ENCODE assay signal across 19 cellular contexts in genomic region chr2:238341536-238341935, GRCh38. TPM values are rescaled to one million over a fixed set of nuclear protein-coding genes. Genes with fewer than 3 reads are reported as not detected.
A peak's percentile ranks its signal among the peaks of the same experiment; 100 is the strongest.
DNase-seq lines count a peak whose midpoint lies in the region; ATAC-seq, FAIRE-seq and TF ChIP-seq lines count a peak whose summit lies in the region.
"Had no signal": no experiment of that assay in that cellular context is flagged by ENCODE, and none has a peak within 500 bp of the region (broad histone marks: within the 10 kb centered on the region; RNA-seq: fewer than 3 reads in every experiment).

No MANE protein-coding gene starts in this region.

- ATAC-seq in heart right ventricle (no peak), GM19035 (IDR thresholded peaks at IDR 0.05; ENCODE audit: unreplicated experiment) (no peak)
- ATAC-seq: A549; CD8-positive, alpha-beta T cell had no signal

- no peak for FAIRE-seq in small intestine (lab: Jason Lieb, UNC)
- FAIRE-seq: A549, D721Med, G401.6, GM12891 had no signal

- no peak overlapping the region for H3K27ac ChIP-seq in right atrium auricular region
- no peak overlapping the region for H3K27ac ChIP-seq in heart right ventricle
- H3K27ac ChIP-seq in small intestine (ENCODE audit: low read depth in 1 of 2, low read length in 1 of 2) = no peak overlapping the region
- H3K27ac ChIP-seq in SK-N-SH (ENCODE audit: low read depth in 2 of 2, low read length in 1 of 2) = no peak overlapping the region
- H3K27ac ChIP-seq: 22Rv1; A549; BLaER1 treated with 17β-estradiol and CSF1 and Interleukin-3, amounts not matched to agents 10 nM and 100 nM; C4-2B had no signal

- intact Hi-C loops in heart right ventricle (cut with DNase I) = no loop called here

- no peaks in the 10 kb centered on the region for H3K9me3 ChIP-seq in right atrium auricular region
- H3K9me3 ChIP-seq in heart right ventricle = no peaks in the 10 kb centered on the region
- no peaks in the 10 kb centered on the region for H3K9me3 ChIP-seq in small intestine (ENCODE audit: control insufficient read depth, low read depth)
- no peaks in the 10 kb centered on the region for H3K9me3 ChIP-seq in SK-N-SH
- H3K9me3 ChIP-seq: A549; BLaER1 treated with 17β-estradiol and CSF1 and Interleukin-3, amounts not matched to agents 10 nM and 100 nM; Caco-2 had no signal

- H3F3A ChIP-seq in SK-N-SH (replicated peaks; ENCODE audit: insufficient read depth) = peaks cover 4% of the 10 kb centered on the region

- H3K4me3 ChIP-seq in right atrium auricular region (no peak overlapping the region), heart right ventricle (no peak overlapping the region), small intestine (ENCODE audit: low read depth in 1 of 2, low read length in 2 of 2) (no peak overlapping the region), SK-N-SH (ENCODE audit: low read depth in 2 of 2, low read length in 1 of 2) (no peak overlapping the region)
- H3K4me3 ChIP-seq: A549; BLaER1 treated with 17β-estradiol and CSF1 and Interleukin-3, amounts not matched to agents 10 nM and 100 nM had no signal

- CTCF ChIA-PET in SK-N-SH (lab: Yijun Ruan, JAX) = interaction anchor here (0.9 to 2.0 kb wide), 5 partner anchors 16 to 444 kb away, joined by 3 to 10 read pairs (median 5); no protein-coding TSS in a partner anchor

- POLR2A ChIA-PET in SK-N-SH (lab: Yijun Ruan, JAX) = no interaction called here

- no peak for TF ChIP-seq RAD21 in SK-N-SH (IDR thresholded peaks at IDR 0.05; ENCODE audit: low read length)

- H4K20me1 ChIP-seq in SK-N-SH (ENCODE audit: insufficient read depth) = no peaks in the 10 kb centered on the region

- 0 out of 2 replicates have a peak, but pooled peaks cover 5% of the 10 kb centered on the region for H3K79me2 ChIP-seq in SK-N-SH (ENCODE audit: insufficient read depth)

- DNase-seq in right atrium auricular region (ENCODE audit: low spot score) (peak; percentile 43), heart right ventricle (no peak), small intestine (peak; percentile 27), SK-N-SH (no peak)
- DNase-seq: AML-193; Caco-2; Calu3; CD4-positive, alpha-beta T cell; CD8-positive, alpha-beta T cell; DMS79 treated with DMSO at 0.1 percent for 48 hours; GF-D8 had no signal

- no peak overlapping the region for H3K4me2 ChIP-seq in SK-N-SH
- H3K4me2 ChIP-seq: A549; BLaER1 treated with 17β-estradiol and CSF1 and Interleukin-3, amounts not matched to agents 10 nM and 100 nM had no signal

- H3K9me2 ChIP-seq in SK-N-SH = no peaks in the 10 kb centered on the region

- WGBS in heart right ventricle, 2 donors = 95 to 96% methylated on average over 9 of the region's 9 CpGs
- WGBS in small intestine, 3 donors = 65 to 83% (median 81%) methylated on average over 9 of the region's 9 CpGs
- WGBS in SK-N-SH (ENCODE audit: low lambda C conversion rate) = 96% methylated on average over 8 of the region's 9 CpGs

- no peak overlapping the region for H3K9ac ChIP-seq in SK-N-SH
- H3K9ac ChIP-seq: BLaER1 treated with 17β-estradiol and CSF1 and Interleukin-3, amounts not matched to agents 10 nM and 100 nM had no signal

- no peaks in the 10 kb centered on the region for H3K4me1 ChIP-seq in right atrium auricular region
- H3K4me1 ChIP-seq in heart right ventricle = peaks cover 0 to 8% (median 0%) of the 10 kb centered on the region in 9 donors
- H3K4me1 ChIP-seq in small intestine (ENCODE audit: control insufficient read depth in 2 of 2, insufficient read depth in 1 of 2, low read depth in 1 of 2, low read length in 1 of 2) = no peaks in the 10 kb centered on the region
- peaks cover 0 to 4% of the 10 kb centered on the region in 2 experiments; a peak in 1 of 4 replicates for H3K4me1 ChIP-seq in SK-N-SH (ENCODE audit: control insufficient read depth in 1 of 2, insufficient read depth in 2 of 2, low read depth in 1 of 2, low read length in 1 of 2)
- H3K4me1 ChIP-seq: Caco-2 had no signal

- no peak for TF ChIP-seq EP300 in SK-N-SH (IDR thresholded peaks at IDR 0.05; ENCODE audit: borderline replicate concordance in 1 of 2, low read depth in 1 of 2, low read length in 1 of 2)

- H3K27me3 ChIP-seq in right atrium auricular region = no peaks in the 10 kb centered on the region
- no peaks in the 10 kb centered on the region for H3K27me3 ChIP-seq in heart right ventricle
- H3K27me3 ChIP-seq in small intestine (ENCODE audit: control insufficient read depth in 2 of 2, insufficient read depth in 2 of 2, low read length in 2 of 2) = no peaks in the 10 kb centered on the region
- H3K27me3 ChIP-seq in SK-N-SH (ENCODE audit: insufficient read depth) = no peaks in the 10 kb centered on the region
- H3K27me3 ChIP-seq: BLaER1 treated with 17β-estradiol and CSF1 and Interleukin-3, amounts not matched to agents 10 nM and 100 nM had no signal

- no peak overlapping the region for H2AFZ ChIP-seq in SK-N-SH (ENCODE audit: low read depth)

- TF ChIP-seq CTCF in right atrium auricular region (IDR thresholded peaks at IDR 0.05) (no peak), heart right ventricle (IDR thresholded peaks at IDR 0.05) (no peak), SK-N-SH (IDR thresholded peaks at IDR 0.05) (no peak)

- H3K36me3 ChIP-seq in right atrium auricular region (peaks cover 9% of the 10 kb centered on the region), heart right ventricle (peaks cover 0 to 45% (median 0%) of the 10 kb centered on the region in 9 donors), small intestine (ENCODE audit: control insufficient read depth in 2 of 2, insufficient read depth in 2 of 2, low read length in 2 of 2) (peaks cover 0 to 6% of the 10 kb centered on the region in 2 donors), SK-N-SH (replicated peaks in 1 of 2; ENCODE audit: control insufficient read depth in 1 of 2, insufficient read depth in 2 of 2, low read length in 1 of 2) (peaks cover 5 to 21% of the 10 kb centered on the region in 2 experiments)

TF ChIP-seq in SK-N-SH, 30 proteins besides CTCF, POLR2A, EP300 and RAD21 (continues in another document):
- TF ChIP-seq REST (IDR thresholded peaks at IDR 0.05; ENCODE audit: low read depth, low read length) = no peak
- no peak for TF ChIP-seq ZBTB33 (IDR thresholded peaks at IDR 0.05; ENCODE audit: borderline replicate concordance, low read depth)

RNA-seq across cellular contexts. Expression of gene TRAF3IP1, which starts 21.2 kb away (rescaled TPM):
- total RNA-seq in right atrium auricular region (1 to 10 TPM; 5.0 to 5.8 TPM), heart right ventricle (10 to 100 TPM in 6 of 10 donors, 1 to 10 TPM in 4; 8.3 to 20.4 (median 12.5) TPM)
- polyA plus RNA-seq in heart right ventricle (1 to 10 TPM; 4.0 to 6.2 TPM), small intestine (1 to 10 TPM; 5.1 to 7.8 (median 7.1) TPM), SK-N-SH (2012; rRNA removed) (9.7 and 15.0 TPM in 2 replicates)
- polyA plus RNA-seq in SK-N-SH (2012; cell fraction: cytosol; rRNA removed) = 10.3 and 11.6 TPM in 2 replicates
- 11.8 and 14.0 TPM in 2 replicates for polyA plus RNA-seq in SK-N-SH (2012; cell fraction: nucleus; rRNA removed)

RNA-seq across cellular contexts. Expression of gene PER2, which starts 53.1 kb away (rescaled TPM):
- total RNA-seq in right atrium auricular region = 1 to 10 TPM; 5.2 to 9.4 TPM
- total RNA-seq in heart right ventricle = 10 to 100 TPM in 3 of 10 donors, 1 to 10 TPM in 7; 3.1 to 19.0 (median 8.0) TPM
- polyA plus RNA-seq in heart right ventricle = 1 to 10 TPM; 1.4 to 4.5 TPM
- polyA plus RNA-seq in small intestine = 1 to 10 TPM; 2.2 to 5.6 (median 2.7) TPM
- polyA plus RNA-seq in SK-N-SH (2012; rRNA removed) = 0.82 and 0.96 TPM in 2 replicates
- 0.50 and 0.71 TPM in 2 replicates for polyA plus RNA-seq in SK-N-SH (2012; cell fraction: cytosol; rRNA removed)
- 2.5 and 2.6 TPM in 2 replicates for polyA plus RNA-seq in SK-N-SH (2012; cell fraction: nucleus; rRNA removed)

Comparison
In these comparisons a context has a peak if more than half of its experiments do, and no peak if none do; other contexts are left out.
1. DNase-seq: peak in right atrium auricular region (single experiment) and small intestine (single experiment); none in heart right ventricle (0 of 2) and SK-N-SH (single experiment).